ENCODE assay signal across 8 cellular contexts in genomic region chr10:97869091-97870042, GRCh38. TPM values are rescaled to one million over a fixed set of nuclear protein-coding genes. Genes with fewer than 3 reads are reported as not detected.
DNase-seq lines count a peak whose midpoint lies in the region; ATAC-seq and TF ChIP-seq lines count a peak whose summit lies in the region.

No MANE protein-coding gene starts in this region.

- H3K4me1 ChIP-seq in CD4-positive, alpha-beta memory T cell (ENCODE audit: insufficient read depth, low read length), result peaks cover 16% of the 10 kb centered on the region

- intact Hi-C loops in CD4-positive, alpha-beta memory T cell (cut with micrococcal nuclease), result loop anchor here (1.0 kb wide), 7 partner anchors 19 to 193 kb away; partner anchors contain the start of gene ZFYVE27
- intact Hi-C loops in activated CD4-positive, alpha-beta memory T cell treated with anti-CD3 and anti-CD28 coated beads for 36 hours (cut with micrococcal nuclease), result loop anchor here (1.0 kb wide), 3 partner anchors 18 to 110 kb away; no protein-coding TSS in a partner anchor
- intact Hi-C loops in dorsolateral prefrontal cortex (cut with DNase I), result loop anchor here (5.0 kb wide), 2 partner anchors 77 to 102 kb away; no protein-coding TSS in a partner anchor

- peak; percentile 49 to 84 (median 71) for TF ChIP-seq CTCF in dorsolateral prefrontal cortex (IDR thresholded peaks at IDR 0.05 in 54 of 56, conservative IDR thresholded peaks at IDR 0.05 in 2 of 56; ENCODE audit: low read depth in 1 of 56, partially characterized antibody in 56 of 56)

- POLR2A ChIA-PET in CD4-positive, alpha-beta memory T cell (lab: Charles Lee; ENCODE audit: partially characterized antibody), result interaction anchor here (1.0 to 4.2 kb wide), 8 partner anchors 8 to 265 kb away, joined by 3 to 56 read pairs (median 8); partner anchors contain the start of genes GOLGA7B, R3HCC1L and ZFYVE27
- POLR2A ChIA-PET in activated CD4-positive, alpha-beta memory T cell treated with anti-CD3 and anti-CD28 coated beads for 36 hours (lab: Charles Lee), result interaction anchor here (1.0 to 1.5 kb wide), 4 partner anchors 8 to 71 kb away, joined by 3 to 4 read pairs (median 4); no protein-coding TSS in a partner anchor

- no peaks in the 10 kb centered on the region for H3K27me3 Mint-ChIP-seq in CD4-positive, alpha-beta memory T cell
- H3K27me3 Mint-ChIP-seq in activated CD4-positive, alpha-beta memory T cell treated with anti-CD3 and anti-CD28 coated beads for 36 hours, result no peaks in the 10 kb centered on the region

- peaks cover 6 to 14% (median 12%) of the 10 kb centered on the region in 4 donors for H3K4me1 Mint-ChIP-seq in CD4-positive, alpha-beta memory T cell
- peaks cover 12% of the 10 kb centered on the region for H3K4me1 Mint-ChIP-seq in activated CD4-positive, alpha-beta memory T cell treated with anti-CD3 and anti-CD28 coated beads for 36 hours (ENCODE audit: low read depth)

- no peaks in the 10 kb centered on the region for H3K27me3 ChIP-seq in CD4-positive, alpha-beta memory T cell (ENCODE audit: insufficient read depth, low read length)
- peaks cover 0 to 18% (median 0%) of the 10 kb centered on the region in 45 donors for H3K27me3 ChIP-seq in dorsolateral prefrontal cortex

- H3K27ac ChIP-seq in CD4-positive, alpha-beta memory T cell (ENCODE audit: low read depth, low read length), result no peak overlapping the region
- H3K27ac ChIP-seq in dorsolateral prefrontal cortex, result peak overlapping the region in 11 of 59 donors; percentile 3 to 53 (median 33)

- CTCF ChIA-PET in CD4-positive, alpha-beta memory T cell (lab: Charles Lee; ENCODE audit: partially characterized antibody), result interaction anchor here (0.6 to 11.0 kb wide), 28 partner anchors 7 to 193 kb away, joined by 3 to 392 read pairs (median 5); partner anchors contain the start of genes AVPI1, GOLGA7B and ZFYVE27
- CTCF ChIA-PET in activated CD4-positive, alpha-beta memory T cell treated with anti-CD3 and anti-CD28 coated beads for 36 hours (lab: Charles Lee), result interaction anchor here (0.6 to 9.7 kb wide), 30 partner anchors 10 to 176 kb away, joined by 3 to 246 read pairs (median 4); partner anchors contain the start of gene GOLGA7B

- H3K36me3 ChIP-seq in CD4-positive, alpha-beta memory T cell (ENCODE audit: insufficient read depth, low read length), result no peaks in the 10 kb centered on the region

- peak; percentile 99 for ATAC-seq in GM19452 (IDR thresholded peaks at IDR 0.05; ENCODE audit: unreplicated experiment)
- ATAC-seq in HG03558 (IDR thresholded peaks at IDR 0.05; ENCODE audit: extremely low read depth, unreplicated experiment), result peak; percentile 86

- no peaks in the 10 kb centered on the region for H3K9me3 Mint-ChIP-seq in CD4-positive, alpha-beta memory T cell
- H3K9me3 Mint-ChIP-seq in activated CD4-positive, alpha-beta memory T cell treated with anti-CD3 and anti-CD28 coated beads for 36 hours, result no peaks in the 10 kb centered on the region

- H3K4me3 Mint-ChIP-seq in CD4-positive, alpha-beta memory T cell, result peak overlapping the region in 4 of 8 donors; percentile 4 to 64 (median 41)
- H3K4me3 Mint-ChIP-seq in activated CD4-positive, alpha-beta memory T cell treated with anti-CD3 and anti-CD28 coated beads for 36 hours, result no peak overlapping the region

- H3K4me3 ChIP-seq in CD4-positive, alpha-beta memory T cell (ENCODE audit: low read length in 2 of 2), result no peak overlapping the region
- peak overlapping the region in 8 of 59 donors; percentile 1 to 29 (median 15) for H3K4me3 ChIP-seq in dorsolateral prefrontal cortex

- peak overlapping the region; percentile 55 to 87 (median 71) for H3K27ac Mint-ChIP-seq in CD4-positive, alpha-beta memory T cell
- no peak overlapping the region for H3K27ac Mint-ChIP-seq in activated CD4-positive, alpha-beta memory T cell treated with anti-CD3 and anti-CD28 coated beads for 36 hours

- peak; percentile 82 to 87 (median 83) for DNase-seq in CD4-positive, alpha-beta memory T cell
- DNase-seq in NCI-H82 (lab: John Stamatoyannopoulos, UW) (peak; percentile 82), dorsolateral prefrontal cortex (peak; percentile 37 to 96 (median 84)), lung microvascular endothelial cell (ENCODE audit: low read depth in 2 of 2) (peak; percentile 87 to 88)
- DNase-seq in activated CD4-positive, alpha-beta memory T cell treated with anti-CD3 and anti-CD28 coated beads for 36 hours, result peak; percentile 92
- peak; percentile 66 for DNase-seq in stimulated activated CD8-positive, alpha-beta memory T cell treated with anti-CD3 and anti-CD28 coated beads, Interleukin-15, amount 100 ng/mL, for 1 hour (ENCODE audit: low read depth)

- no peaks in the 10 kb centered on the region for H3K9me3 ChIP-seq in CD4-positive, alpha-beta memory T cell (ENCODE audit: control insufficient read depth in 1 of 2, low read length in 2 of 2)

- H3K36me3 Mint-ChIP-seq in CD4-positive, alpha-beta memory T cell, result peaks cover 8 to 14% of the 10 kb centered on the region in 2 donors
- H3K36me3 Mint-ChIP-seq in activated CD4-positive, alpha-beta memory T cell treated with anti-CD3 and anti-CD28 coated beads for 36 hours, result no peaks in the 10 kb centered on the region

RNA-seq across cellular contexts. Expression of gene GOLGA7B, which starts 19.7 kb away (rescaled TPM):
- total RNA-seq in CD4-positive, alpha-beta memory T cell, result 1 to 10 TPM; 7.6 to 7.9 TPM
- 1 to 10 TPM in 1 of 2 donors, under 1 TPM in 1; 0.46 to 1.7 TPM for polyA plus RNA-seq in CD4-positive, alpha-beta memory T cell
- total RNA-seq in activated CD4-positive, alpha-beta memory T cell treated with anti-CD3 and anti-CD28 coated beads for 36 hours, result under 1 TPM; 0.86 to 0.87 TPM
- total RNA-seq in dorsolateral prefrontal cortex (10 to 100 TPM; 14.3 to 57.1 (median 35.8) TPM), lung microvascular endothelial cell (under 0.01 TPM in 2 replicates)
